In the genomic region with DNA sequence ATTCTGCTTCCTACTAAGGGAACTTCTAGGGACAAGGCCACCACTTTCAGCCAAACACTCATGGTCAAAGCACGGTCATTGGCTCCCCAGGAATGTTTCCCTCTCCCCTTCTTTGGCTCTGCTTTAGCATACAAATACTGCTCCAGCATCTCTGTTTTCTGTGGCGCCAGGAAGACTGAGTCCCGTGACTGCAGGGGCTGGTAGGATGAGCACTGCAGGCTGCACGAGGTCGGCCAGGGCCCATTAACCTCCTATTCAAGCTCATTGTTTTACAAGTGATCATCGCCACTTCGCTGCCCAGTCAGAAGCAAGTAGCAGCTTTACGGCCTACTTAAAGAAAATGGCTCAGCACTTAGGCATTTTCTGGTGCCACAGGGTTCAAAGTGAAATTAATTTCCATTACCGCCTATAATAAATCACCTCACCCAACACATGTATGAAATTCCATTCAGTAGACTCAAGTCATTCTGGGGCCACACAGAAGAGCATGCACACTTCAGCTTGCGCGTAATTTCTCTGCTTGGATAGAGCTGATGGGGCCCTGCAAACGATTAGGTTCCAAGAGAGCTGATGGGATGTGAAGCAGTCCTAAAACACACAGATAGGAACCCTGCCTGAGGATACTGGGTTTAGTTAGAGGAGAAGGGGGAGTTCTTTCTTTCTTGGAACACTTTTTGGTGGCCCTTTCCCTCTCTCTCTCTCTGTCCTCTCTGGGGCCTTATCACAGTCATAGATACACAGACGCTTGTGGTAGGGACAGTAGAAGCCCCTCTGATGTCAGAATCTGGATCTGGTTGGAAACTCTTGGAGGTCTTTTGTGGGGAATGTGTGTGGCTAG, we compare ENCODE assay signal across 1 cellular context.
TF ChIP-seq lines count a peak whose summit lies in the region.

No MANE protein-coding gene starts in this region.

TF ChIP-seq in GM23338, 12 proteins besides CTCF, POLR2A, EP300 and RAD21 (continued from another document):
- no peak for TF ChIP-seq ZNF462 (CRISPR knock-in tag; IDR thresholded peaks at IDR 0.05)
